ENCODE assay signal across 16 cellular contexts in the genomic region with DNA sequence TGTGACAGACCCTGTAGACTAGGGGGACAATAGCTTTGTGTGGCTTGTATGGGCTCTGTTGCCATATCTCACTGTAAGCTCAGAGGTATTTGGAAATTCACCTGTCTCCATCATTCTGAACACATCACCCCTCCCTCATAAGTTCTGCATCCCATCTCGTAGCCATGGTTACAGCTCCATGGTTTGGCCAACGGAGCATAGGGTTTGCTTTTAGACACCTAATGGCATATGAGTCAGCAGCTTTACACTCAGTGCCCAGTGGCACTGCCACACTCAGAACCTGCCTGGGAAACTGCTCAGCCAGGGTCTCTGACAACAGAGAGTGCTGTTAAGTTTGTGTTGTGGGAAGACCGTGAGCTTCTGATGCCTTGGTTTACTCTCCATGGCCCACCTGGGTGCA.
DNase-seq lines count a peak whose midpoint lies in the region; ATAC-seq and TF ChIP-seq lines count a peak whose summit lies in the region.
"Had no signal": no experiment of that assay in that cellular context is flagged by ENCODE, and none has a peak within 500 bp of the region (broad histone marks: within the 10 kb centered on the region; RNA-seq: fewer than 3 reads in every experiment).

No MANE protein-coding gene starts in this region.

- H3K36me3 ChIP-seq in endodermal cell (ENCODE audit: control insufficient read depth, insufficient read depth, low read length) (peaks cover 76% of the 10 kb centered on the region), GM23338 (ENCODE audit: insufficient read depth) (peaks cover 11% of the 10 kb centered on the region; the same call in 1 of the 2 replicates)

- no peaks in the 10 kb centered on the region for H3K9me3 ChIP-seq in endodermal cell (ENCODE audit: control insufficient read depth, low read length)
- H3K9me3 ChIP-seq: A549, BLaER1, HAP-1 had no signal

- no peak for DNase-seq in activated CD4-positive, alpha-beta T cell treated with anti-CD3 and anti-CD28 coated beads, Interleukin-2, amount 10 ng/mL, durations not matched to agents 7 days and 5 days
- DNase-seq in activated CD4-positive, alpha-beta T cell treated with anti-CD3 and anti-CD28 coated beads for 48 hours, result no peak
- DNase-seq in endodermal cell, result no peak
- no peak for DNase-seq in nephron progenitor cell
- DNase-seq in GM23338 (ENCODE audit: low spot score), result no peak
- DNase-seq in NCI-H1436 (lab: John Stamatoyannopoulos, UW), result no peak
- DNase-seq: CD4-positive, alpha-beta memory T cell; DMS153; DMS79; GDM1 had no signal

- no peaks in the 10 kb centered on the region for H3K27me3 ChIP-seq in endodermal cell (ENCODE audit: control insufficient read depth, insufficient read depth, low read length, poor library complexity, severe bottlenecking)
- H3K27me3 ChIP-seq in GM23338 (ENCODE audit: insufficient read depth), result no peaks in the 10 kb centered on the region
- H3K27me3 ChIP-seq: BLaER1 had no signal

- H3K4me3 ChIP-seq in endodermal cell (ENCODE audit: low read length) (no peak overlapping the region), GM23338 (no peak overlapping the region)
- H3K4me3 ChIP-seq: A549, BLaER1, HAP-1 had no signal

- H3K9me2 ChIP-seq in GM23338 (ENCODE audit: insufficient read depth), result no peaks in the 10 kb centered on the region

- H3K9ac ChIP-seq in endodermal cell (ENCODE audit: extremely low read depth, low read length, poor library complexity, severe bottlenecking), result no peak overlapping the region
- H3K9ac ChIP-seq: BLaER1 had no signal

- ATAC-seq in GM23338 (no peak), HG03378 (IDR thresholded peaks at IDR 0.05; ENCODE audit: unreplicated experiment) (no peak)
- ATAC-seq: A549 had no signal

- peaks cover 24% of the 10 kb centered on the region for H3K4me1 Mint-ChIP-seq in activated CD4-positive, alpha-beta T cell treated with anti-CD3 and anti-CD28 coated beads, Interleukin-2, amount 10 ng/mL, durations not matched to agents 7 days and 5 days
- H3K4me1 Mint-ChIP-seq in endodermal cell, result no peaks in the 10 kb centered on the region
- peaks cover 10% of the 10 kb centered on the region for H3K4me1 Mint-ChIP-seq in nephron progenitor cell
- H3K4me1 Mint-ChIP-seq in GM23338, result peaks cover 15% of the 10 kb centered on the region; the same call in 2 of the 3 replicates
- H3K4me1 Mint-ChIP-seq: CD4-positive, alpha-beta memory T cell had no signal

- H4K20me1 ChIP-seq in GM23338 (replicated peaks; ENCODE audit: insufficient read depth), result 0 out of 2 replicates have a peak, but pooled peaks cover 3% of the 10 kb centered on the region

- no peaks in the 10 kb centered on the region for H3K27me3 Mint-ChIP-seq in activated CD4-positive, alpha-beta T cell treated with anti-CD3 and anti-CD28 coated beads, Interleukin-2, amount 10 ng/mL, durations not matched to agents 7 days and 5 days
- H3K27me3 Mint-ChIP-seq in endodermal cell (ENCODE audit: insufficient read depth) (no peaks in the 10 kb centered on the region), nephron progenitor cell (ENCODE audit: low read depth, poor library complexity) (peaks cover 3% of the 10 kb centered on the region), GM23338 (ENCODE audit: insufficient read depth, low read depth, poor library complexity) (peaks cover 7% of the 10 kb centered on the region)
- H3K27me3 Mint-ChIP-seq: CD4-positive, alpha-beta memory T cell had no signal

- TF ChIP-seq CTCF in endodermal cell (conservative IDR thresholded peaks at IDR 0.05), result no peak
- no peak for TF ChIP-seq CTCF in nephron progenitor cell (IDR thresholded peaks at IDR 0.05)
- TF ChIP-seq CTCF in GM23338 (conservative IDR thresholded peaks at IDR 0.05; ENCODE audit: low read depth in 2 of 2), result no peak

- H2AFZ ChIP-seq in GM23338, result no peak overlapping the region

- H3K79me2 ChIP-seq in GM23338 (replicated peaks; ENCODE audit: insufficient read depth), result no peaks in the 10 kb centered on the region

- CTCF ChIA-PET in activated CD4-positive, alpha-beta T cell treated with anti-CD3 and anti-CD28 coated beads, Interleukin-2, amount 10 ng/mL, durations not matched to agents 7 days and 5 days (lab: Charles Lee), result interaction anchor here (0.8 to 1.9 kb wide), 3 partner anchors 9 to 73 kb away, joined by 3 to 4 read pairs (median 3); no protein-coding TSS in a partner anchor

- H3K27ac ChIP-seq in endodermal cell (ENCODE audit: low read depth, low read length) (no peak overlapping the region), GM23338 (ENCODE audit: low read depth) (no peak overlapping the region)
- H3K27ac ChIP-seq: 22Rv1, A549, BLaER1 had no signal

- H3F3A ChIP-seq in GM23338 (replicated peaks; ENCODE audit: low read depth), result no peaks in the 10 kb centered on the region

- POLR2A ChIA-PET in activated CD4-positive, alpha-beta T cell treated with anti-CD3 and anti-CD28 coated beads, Interleukin-2, amount 10 ng/mL, durations not matched to agents 7 days and 5 days (lab: Charles Lee), result no interaction called here

- H3K36me3 Mint-ChIP-seq in activated CD4-positive, alpha-beta T cell treated with anti-CD3 and anti-CD28 coated beads, Interleukin-2, amount 10 ng/mL, durations not matched to agents 7 days and 5 days (ENCODE audit: low read depth), result peaks cover 28% of the 10 kb centered on the region
- H3K36me3 Mint-ChIP-seq in endodermal cell (ENCODE audit: low read depth) (peaks cover 65% of the 10 kb centered on the region), nephron progenitor cell (ENCODE audit: low read depth) (peaks cover 78% of the 10 kb centered on the region), GM23338 (ENCODE audit: low read depth) (peaks cover 59% of the 10 kb centered on the region)

- no peak overlapping the region for H3K4me3 Mint-ChIP-seq in activated CD4-positive, alpha-beta T cell treated with anti-CD3 and anti-CD28 coated beads, Interleukin-2, amount 10 ng/mL, durations not matched to agents 7 days and 5 days
- H3K4me3 Mint-ChIP-seq in endodermal cell, result no peak overlapping the region
- no peak overlapping the region for H3K4me3 Mint-ChIP-seq in nephron progenitor cell
- no peak overlapping the region for H3K4me3 Mint-ChIP-seq in GM23338
- H3K4me3 Mint-ChIP-seq: CD14-positive monocyte; CD4-positive, alpha-beta memory T cell had no signal

- H3K27ac Mint-ChIP-seq in activated CD4-positive, alpha-beta T cell treated with anti-CD3 and anti-CD28 coated beads, Interleukin-2, amount 10 ng/mL, durations not matched to agents 7 days and 5 days, result peak overlapping the region; percentile 38
- H3K27ac Mint-ChIP-seq in endodermal cell (peak overlapping the region; percentile 5), nephron progenitor cell (peak overlapping the region; percentile 87), GM23338 (no peak overlapping the region)

- H3K9me3 Mint-ChIP-seq in activated CD4-positive, alpha-beta T cell treated with anti-CD3 and anti-CD28 coated beads, Interleukin-2, amount 10 ng/mL, durations not matched to agents 7 days and 5 days, result no peaks in the 10 kb centered on the region
- H3K9me3 Mint-ChIP-seq in endodermal cell, result no peaks in the 10 kb centered on the region
- no peaks in the 10 kb centered on the region for H3K9me3 Mint-ChIP-seq in nephron progenitor cell
- H3K9me3 Mint-ChIP-seq in GM23338, result no peaks in the 10 kb centered on the region; the same call in 2 of the 3 replicates
- H3K9me3 Mint-ChIP-seq: CD14-positive monocyte; CD4-positive, alpha-beta memory T cell had no signal

- 94% methylated on average over 3 of the region's 3 CpGs; no CpG with 5 or more reads in 1 of the 2 experiments for WGBS in endodermal cell (ENCODE audit: insufficient coverage in 1 of 2, insufficient read length in 1 of 2), 2 experiments

- H3K4me2 ChIP-seq in GM23338, result no peak overlapping the region
- H3K4me2 ChIP-seq: A549, BLaER1 had no signal

- H3K4me1 ChIP-seq in endodermal cell (ENCODE audit: control insufficient read depth, insufficient read depth, low read length) (no peaks in the 10 kb centered on the region), GM23338 (ENCODE audit: insufficient read depth) (peaks cover 5% of the 10 kb centered on the region; the same call in 1 of the 2 replicates)
- H3K4me1 ChIP-seq: A549 had no signal

TF ChIP-seq in GM23338, 12 proteins besides CTCF, POLR2A, EP300 and RAD21 (continues in another document):
- TF ChIP-seq NANOG (IDR thresholded peaks at IDR 0.05; ENCODE audit: borderline replicate concordance) (no peak), ZNF331 (CRISPR knock-in tag; IDR thresholded peaks at IDR 0.05; ENCODE audit: low read depth) (no peak), JUNB (IDR thresholded peaks at IDR 0.05; ENCODE audit: unreplicated experiment) (no peak), CREB1 (CRISPR knock-in tag; IDR thresholded peaks at IDR 0.05; ENCODE audit: low read depth) (no peak), STAT1 (IDR thresholded peaks at IDR 0.05; ENCODE audit: unreplicated experiment) (no peak)
- TF ChIP-seq, protein P1, sequence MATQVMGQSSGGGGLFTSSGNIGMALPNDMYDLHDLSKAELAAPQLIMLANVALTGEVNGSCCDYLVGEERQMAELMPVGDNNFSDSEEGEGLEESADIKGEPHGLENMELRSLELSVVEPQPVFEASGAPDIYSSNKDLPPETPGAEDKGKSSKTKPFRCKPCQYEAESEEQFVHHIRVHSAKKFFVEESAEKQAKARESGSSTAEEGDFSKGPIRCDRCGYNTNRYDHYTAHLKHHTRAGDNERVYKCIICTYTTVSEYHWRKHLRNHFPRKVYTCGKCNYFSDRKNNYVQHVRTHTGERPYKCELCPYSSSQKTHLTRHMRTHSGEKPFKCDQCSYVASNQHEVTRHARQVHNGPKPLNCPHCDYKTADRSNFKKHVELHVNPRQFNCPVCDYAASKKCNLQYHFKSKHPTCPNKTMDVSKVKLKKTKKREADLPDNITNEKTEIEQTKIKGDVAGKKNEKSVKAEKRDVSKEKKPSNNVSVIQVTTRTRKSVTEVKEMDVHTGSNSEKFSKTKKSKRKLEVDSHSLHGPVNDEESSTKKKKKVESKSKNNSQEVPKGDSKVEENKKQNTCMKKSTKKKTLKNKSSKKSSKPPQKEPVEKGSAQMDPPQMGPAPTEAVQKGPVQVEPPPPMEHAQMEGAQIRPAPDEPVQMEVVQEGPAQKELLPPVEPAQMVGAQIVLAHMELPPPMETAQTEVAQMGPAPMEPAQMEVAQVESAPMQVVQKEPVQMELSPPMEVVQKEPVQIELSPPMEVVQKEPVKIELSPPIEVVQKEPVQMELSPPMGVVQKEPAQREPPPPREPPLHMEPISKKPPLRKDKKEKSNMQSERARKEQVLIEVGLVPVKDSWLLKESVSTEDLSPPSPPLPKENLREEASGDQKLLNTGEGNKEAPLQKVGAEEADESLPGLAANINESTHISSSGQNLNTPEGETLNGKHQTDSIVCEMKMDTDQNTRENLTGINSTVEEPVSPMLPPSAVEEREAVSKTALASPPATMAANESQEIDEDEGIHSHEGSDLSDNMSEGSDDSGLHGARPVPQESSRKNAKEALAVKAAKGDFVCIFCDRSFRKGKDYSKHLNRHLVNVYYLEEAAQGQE (IDR thresholded peaks at IDR 0.05; ENCODE audit: unreplicated experiment), result no peak
